ENCODE assay signal across 34 cellular contexts in genomic region chr2:158052761-158053160, GRCh38. TPM values are rescaled to one million over a fixed set of nuclear protein-coding genes. Genes with fewer than 3 reads are reported as not detected.
"Had no signal": no experiment of that assay in that cellular context is flagged by ENCODE, and none has a peak within 500 bp of the region (broad histone marks: within the 10 kb centered on the region; RNA-seq: fewer than 3 reads in every experiment).

No MANE protein-coding gene starts in this region.

- H3K27ac ChIP-seq: ascending aorta, cardiac muscle cell, WERI-Rb-1 had no signal

- H3K36me3 ChIP-seq: ascending aorta, cardiac muscle cell, WERI-Rb-1 had no signal

- H3K9me3 ChIP-seq: ascending aorta had no signal

- H3K27me3 ChIP-seq: ascending aorta, cardiac muscle cell had no signal

- H3K4me3 ChIP-seq: ascending aorta, cardiac muscle cell had no signal

- FAIRE-seq: bronchial epithelial cell, TTC549 had no signal

- ATAC-seq: activated CD4-positive, alpha-beta T cell treated with anti-CD3 and anti-CD28 coated beads for 36 hours; activated CD4-positive, CD25-positive, alpha-beta regulatory T cell treated with anti-CD3 and anti-CD28 coated beads, Interleukin-2, amount 50 U/mL, for 24 hours; activated CD8-positive, alpha-beta memory T cell treated with anti-CD3 and anti-CD28 coated beads, Interleukin-2, amount 10 ng/mL, durations not matched to agents 7 days and 5 days; activated CD8-positive, alpha-beta T cell treated with anti-CD3 and anti-CD28 coated beads, Interleukin-2, amount 10 ng/mL, durations not matched to agents 7 days and 5 days; activated naive CD8-positive, alpha-beta T cell treated with anti-CD3 and anti-CD28 coated beads, Interleukin-2, amount 50 U/mL, for 24 hours; WTC11 had no signal

- H3K4me1 ChIP-seq: ascending aorta had no signal

- DNase-seq: activated CD4-positive, alpha-beta memory T cell treated with anti-CD3 and anti-CD28 coated beads, Interleukin-2, amount 10 ng/mL, durations not matched to agents 7 days and 5 days; activated CD4-positive, alpha-beta T cell treated with anti-CD3 and anti-CD28 coated beads for 1 hour; activated CD4-positive, alpha-beta T cell treated with anti-CD3 and anti-CD28 coated beads for 36 hours; activated CD4-positive, alpha-beta T cell treated with anti-CD3 and anti-CD28 coated beads, Interleukin-2, amount 10 ng/mL, durations not matched to agents 7 days and 5 days; activated CD4-positive, alpha-beta T cell treated with anti-CD3 and anti-CD28 coated beads, Interleukin-2, amount 50 U/mL, for 48 hours; activated CD4-positive, CD25-positive, alpha-beta regulatory T cell; activated CD8-positive, alpha-beta memory T cell treated with anti-CD3 and anti-CD28 coated beads for 24 hours; activated CD8-positive, alpha-beta memory T cell treated with anti-CD3 and anti-CD28 coated beads, Interleukin-2, amount 10 ng/mL, durations not matched to agents 7 days and 5 days; activated CD8-positive, alpha-beta memory T cell treated with anti-CD3 and anti-CD28 coated beads, Interleukin-2, amount 50 U/mL, for 48 hours; activated CD8-positive, alpha-beta T cell treated with anti-CD3 and anti-CD28 coated beads, Interleukin-2, amount 10 ng/mL, durations not matched to agents 7 days and 5 days; activated effector memory CD4-positive, alpha-beta T cell treated with Interleukin-2 at 50 U/mL for 16 hours; activated gamma-delta T cell; activated naive CD4-positive, alpha-beta T cell treated with anti-CD3 and anti-CD28 coated beads, Interleukin-2, amount 10 ng/mL, durations not matched to agents 7 days and 5 days; activated naive CD4-positive, alpha-beta T cell treated with Interleukin-2 at 50 U/mL for 16 hours; activated naive CD8-positive, alpha-beta T cell treated with anti-CD3 and anti-CD28 coated beads, Interleukin-2, amount 10 ng/mL, durations not matched to agents 7 days and 5 days; activated naive CD8-positive, alpha-beta T cell treated with anti-CD3 and anti-CD28 coated beads, Interleukin-2, amount 50 U/mL, for 24 hours; activated T-cell treated with anti-CD3 and anti-CD28 coated beads, Interleukin-2, amount 50 U/mL, for 24 hours; activated T-cell treated with anti-CD3 and anti-CD28 coated beads, Interleukin-2, amount 50 U/mL, for 48 hours; amygdala; anterior cingulate cortex; caudate nucleus; cerebellar nuclear complex; T-helper 1 cell; T-helper 2 cell; T-helper 9 cell; WERI-Rb-1 had no signal

RNA-seq across cellular contexts. Expression of gene UPP2, which starts 48.9 kb away (rescaled TPM):
- total RNA-seq: activated CD4-positive, alpha-beta memory T cell treated with anti-CD3 and anti-CD28 coated beads, Interleukin-2, amount 10 ng/mL, durations not matched to agents 7 days and 5 days; activated CD4-positive, alpha-beta T cell treated with anti-CD3 and anti-CD28 coated beads for 36 hours; activated CD4-positive, alpha-beta T cell treated with anti-CD3 and anti-CD28 coated beads, Interleukin-2, amount 10 ng/mL, durations not matched to agents 7 days and 5 days; activated CD8-positive, alpha-beta memory T cell treated with anti-CD3 and anti-CD28 coated beads, Interleukin-2, amount 10 ng/mL, durations not matched to agents 7 days and 5 days; activated CD8-positive, alpha-beta T cell treated with anti-CD3 and anti-CD28 coated beads, Interleukin-2, amount 10 ng/mL, durations not matched to agents 7 days and 5 days; activated naive CD8-positive, alpha-beta T cell treated with anti-CD3 and anti-CD28 coated beads, Interleukin-2, amount 10 ng/mL, durations not matched to agents 7 days and 5 days; activated T-helper 2 cell treated with anti-CD3 and anti-CD28 coated beads, Interferon-gamma antibody, Interleukin-2, Interleukin-4, amounts not matched to agents 10 μg/mL and 5 μg/mL and 100 μg/mL, durations not matched to agents 14 hours and 24 hours and 36 hours; ascending aorta; bronchial epithelial cell; cardiac muscle cell; chondrocyte; WTC11 had no signal
- polyA plus RNA-seq: cardiac muscle cell had no signal
